ENCODE assay signal across 10 cellular contexts in genomic region chr11:8354622-8355417, GRCh38.
A peak's percentile ranks its signal among the peaks of the same experiment; 100 is the strongest.
DNase-seq lines count a peak whose midpoint lies in the region; ATAC-seq and TF ChIP-seq lines count a peak whose summit lies in the region.
"Had no signal": no experiment of that assay in that cellular context is flagged by ENCODE, and none has a peak within 500 bp of the region (broad histone marks: within the 10 kb centered on the region; RNA-seq: fewer than 3 reads in every experiment).

No MANE protein-coding gene starts in this region.

- 81 to 89% methylated on average over 3 to 16 of the region's 16 CpGs for WGBS in endodermal cell (ENCODE audit: insufficient coverage in 1 of 2, insufficient read length in 1 of 2), 2 experiments

- no peaks in the 10 kb centered on the region for H3K4me1 ChIP-seq in endodermal cell (ENCODE audit: control insufficient read depth, insufficient read depth, low read length)

- H3K4me3 Mint-ChIP-seq in endodermal cell (no peak overlapping the region), HFFc6 (no peak overlapping the region)
- H3K4me3 Mint-ChIP-seq: activated naive CD8-positive, alpha-beta T cell had no signal

- peaks cover 1% of the 10 kb centered on the region for H3K4me1 Mint-ChIP-seq in endodermal cell
- H3K4me1 Mint-ChIP-seq in HFFc6 (ENCODE audit: low read depth), result no peaks in the 10 kb centered on the region

- H3K36me3 Mint-ChIP-seq in endodermal cell (ENCODE audit: low read depth) (no peaks in the 10 kb centered on the region), HFFc6 (ENCODE audit: low read depth) (no peaks in the 10 kb centered on the region)
- H3K36me3 Mint-ChIP-seq: activated naive CD8-positive, alpha-beta T cell had no signal

- H3K9ac ChIP-seq in endodermal cell (ENCODE audit: extremely low read depth, low read length, poor library complexity, severe bottlenecking), result no peak overlapping the region

- no peak overlapping the region for H3K4me3 ChIP-seq in endodermal cell (ENCODE audit: low read length)

- H3K27ac ChIP-seq in endodermal cell (ENCODE audit: low read depth, low read length), result peak overlapping the region; percentile 78
- H3K27ac ChIP-seq: neutrophil had no signal

- no peak for TF ChIP-seq CTCF in endodermal cell (conservative IDR thresholded peaks at IDR 0.05)
- TF ChIP-seq CTCF in HFFc6 (IDR thresholded peaks at IDR 0.05), result no peak

- H3K27ac Mint-ChIP-seq in endodermal cell (no peak overlapping the region), HFFc6 (no peak overlapping the region)
- H3K27ac Mint-ChIP-seq: activated naive CD8-positive, alpha-beta T cell had no signal

- peak; percentile 13 for DNase-seq in NCI-H748 treated with DMSO at 0.1 percent for 48 hours (lab: John Stamatoyannopoulos, UW)
- peak; percentile 64 for DNase-seq in endodermal cell
- DNase-seq in renal cortical epithelial cell (ENCODE audit: low read depth), result peak; percentile 35
- DNase-seq in ACHN, result no peak
- DNase-seq in HFFc6, result no peak

- H3K9me3 Mint-ChIP-seq in endodermal cell (no peaks in the 10 kb centered on the region), HFFc6 (no peaks in the 10 kb centered on the region)

- no peaks in the 10 kb centered on the region for H3K36me3 ChIP-seq in endodermal cell (ENCODE audit: control insufficient read depth, insufficient read depth, low read length)
- H3K36me3 ChIP-seq: neutrophil had no signal

- in situ Hi-C loops in ACHN (cut with HindIII; ENCODE audit: low pct_ligation_motif_present, low pct_unique_long_range_greater_than_20kb, low sequenced_read_pairs), result no loop called here

- H3K27me3 Mint-ChIP-seq in endodermal cell (ENCODE audit: insufficient read depth) (peaks cover under 1% of the 10 kb centered on the region), HFFc6 (ENCODE audit: insufficient read depth) (peaks cover 50% of the 10 kb centered on the region)

- peak; percentile 44 for ATAC-seq in GM21576 (IDR thresholded peaks at IDR 0.05; ENCODE audit: unreplicated experiment)
- no peak for ATAC-seq in HG03521 (IDR thresholded peaks at IDR 0.05; ENCODE audit: unreplicated experiment)
- no peak for ATAC-seq in GM19455 (IDR thresholded peaks at IDR 0.05; ENCODE audit: unreplicated experiment)

- no peaks in the 10 kb centered on the region for H3K27me3 ChIP-seq in endodermal cell (ENCODE audit: control insufficient read depth, insufficient read depth, low read length, poor library complexity, severe bottlenecking)

- H3K9me3 ChIP-seq in endodermal cell (ENCODE audit: control insufficient read depth, low read length), result no peaks in the 10 kb centered on the region
- H3K9me3 ChIP-seq: neutrophil had no signal

Comparison
In these comparisons a context has a peak if more than half of its experiments do, and no peak if none do; other contexts are left out.
1. DNase-seq: peak in NCI-H748 treated with DMSO at 0.1 percent for 48 hours (single experiment), endodermal cell (single experiment) and renal cortical epithelial cell (single experiment); none in ACHN (single experiment) and HFFc6 (single experiment).